ENCODE assay signal across 19 cellular contexts in genomic region chr1:22461100-22461499, GRCh38.
"Had no signal": no experiment of that assay in that cellular context is flagged by ENCODE, and none has a peak within 500 bp of the region (broad histone marks: within the 10 kb centered on the region; RNA-seq: fewer than 3 reads in every experiment).

No MANE protein-coding gene starts in this region.

- H3K27ac ChIP-seq: esophagus squamous epithelium, gastroesophageal sphincter, sigmoid colon, skin epidermis, suprapubic skin, thyroid gland, upper lobe of left lung, uterus had no signal

- H3K36me3 Mint-ChIP-seq: natural killer cell had no signal

- H3K9me3 Mint-ChIP-seq: dendritic cell treated with granulocyte-macrophage colony-stimulating factor and Interleukin-4, amounts not matched to agents 40 ng/mL and 50 ng/mL, for 4 days; natural killer cell; neural crest cell had no signal

- H3K4me3 ChIP-seq: esophagus squamous epithelium, gastroesophageal sphincter, sigmoid colon, skin epidermis, suprapubic skin, thyroid gland, upper lobe of left lung, uterus had no signal

- DNase-seq: esophagus squamous epithelium; foreskin fibroblast; glutamatergic neuron; islet precursor cell; left ventricle myocardium superior; natural killer cell; posterior cingulate gyrus; sigmoid colon; stimulated activated CD4-positive, alpha-beta T cell treated with anti-CD3 and anti-CD28 coated beads, Interleukin-12 subunit alpha, Interleukin-12 subunit beta, amount 100 ng/mL, for 4 hours; stimulated activated naive CD4-positive, alpha-beta T cell treated with Interleukin-2 at 50 U/mL for 16 hours; thyroid gland; upper lobe of left lung; uterus had no signal

- H3K27ac Mint-ChIP-seq: dendritic cell treated with granulocyte-macrophage colony-stimulating factor and Interleukin-4, amounts not matched to agents 40 ng/mL and 50 ng/mL, for 4 days had no signal

- H3K27me3 ChIP-seq: esophagus squamous epithelium, gastroesophageal sphincter, sigmoid colon, suprapubic skin, thyroid gland, upper lobe of left lung, uterus had no signal

- H3K27me3 Mint-ChIP-seq: dendritic cell treated with granulocyte-macrophage colony-stimulating factor and Interleukin-4, amounts not matched to agents 40 ng/mL and 50 ng/mL, for 4 days had no signal

- FAIRE-seq: colon had no signal

- H3K9me3 ChIP-seq: sigmoid colon, suprapubic skin, thyroid gland, uterus had no signal

- H3K36me3 ChIP-seq: esophagus squamous epithelium, gastroesophageal sphincter, sigmoid colon, suprapubic skin, thyroid gland, upper lobe of left lung, uterus had no signal

- H3K4me3 Mint-ChIP-seq: dendritic cell treated with granulocyte-macrophage colony-stimulating factor and Interleukin-4, amounts not matched to agents 40 ng/mL and 50 ng/mL, for 4 days; natural killer cell; neural crest cell had no signal

- ATAC-seq: gastroesophageal sphincter, left ventricle myocardium superior, natural killer cell had no signal

- H3K4me1 ChIP-seq: suprapubic skin, uterus had no signal
